11 cellular contexts compared by ENCODE assay signal in genomic region chr10:117461766-117462423, GRCh38.
A peak's percentile ranks its signal among the peaks of the same experiment; 100 is the strongest.
DNase-seq lines count a peak whose midpoint lies in the region; ATAC-seq and TF ChIP-seq lines count a peak whose summit lies in the region.
"Had no signal": no experiment of that assay in that cellular context is flagged by ENCODE, and none has a peak within 500 bp of the region (broad histone marks: within the 10 kb centered on the region; RNA-seq: fewer than 3 reads in every experiment).

No MANE protein-coding gene starts in this region.

- no peak overlapping the region for H3K4me3 ChIP-seq in fibroblast of pulmonary artery (replicated peaks; ENCODE audit: low read depth, low read length)
- H3K4me3 ChIP-seq: HAP-1 had no signal

- DNase-seq in GM04504 (ENCODE audit: low read depth) (peak; percentile 98), NOMO-1 treated with dmso at 0.1 percent for 144 hours (lab: John Stamatoyannopoulos, UW; ENCODE audit: unreplicated experiment) (peak; percentile 48), fibroblast of pulmonary artery (ENCODE audit: low read depth) (peak; percentile 84), sciatic nerve (ENCODE audit: low spot score) (peak; percentile 63), mucosa of gallbladder (ENCODE audit: low spot score) (no peak), SHP77 treated with DMSO at 0.1 percent for 48 hours (lab: John Stamatoyannopoulos, UW) (no peak), GF-D8 (lab: John Stamatoyannopoulos, UW) (no peak), NAMALWA (ENCODE audit: low spot score) (no peak)
- DNase-seq: activated CD4-positive, alpha-beta T cell treated with anti-CD3 and anti-CD28 coated beads, Interleukin-2, amount 10 ng/mL, durations not matched to agents 24 days and 14 days; NCI-H187 treated with DMSO at 0.1 percent for 48 hours had no signal

- peak; percentile 84 for ATAC-seq in sciatic nerve

- TF ChIP-seq CTCF in fibroblast of pulmonary artery (IDR thresholded peaks at IDR 0.05; ENCODE audit: low read length, missing control alignments): no peak

- intact Hi-C loops in sciatic nerve (cut with DNase I): no loop called here

Comparison
In these comparisons a context has a peak if more than half of its experiments do, and no peak if none do; other contexts are left out.
1. DNase-seq: peak in GM04504 (single experiment), NOMO-1 treated with dmso at 0.1 percent for 144 hours (single experiment), fibroblast of pulmonary artery (single experiment) and sciatic nerve (single experiment); none in mucosa of gallbladder (single experiment), SHP77 treated with DMSO at 0.1 percent for 48 hours (single experiment), GF-D8 (single experiment) and NAMALWA (single experiment).